ENCODE assay signal across 1 cellular context in genomic region chr14:95040723-95041476, GRCh38.
TF ChIP-seq lines count a peak whose summit lies in the region.

No MANE protein-coding gene starts in this region.

TF ChIP-seq in IMR-90, 13 proteins besides CTCF, POLR2A, EP300 and RAD21 (continued from another document):
- TF ChIP-seq BHLHE40 (IDR thresholded peaks at IDR 0.05; ENCODE audit: low read depth, low read length) (no peak), CEBPB (IDR thresholded peaks at IDR 0.05; ENCODE audit: low read depth, low read length) (no peak), USF2 (IDR thresholded peaks at IDR 0.05; ENCODE audit: low read depth, low read length) (no peak), RCOR1 (IDR thresholded peaks at IDR 0.05; ENCODE audit: insufficient replicate concordance, low read length) (no peak), MXI1 (IDR thresholded peaks at IDR 0.05; ENCODE audit: borderline replicate concordance, low read depth, low read length) (no peak), MAFK (IDR thresholded peaks at IDR 0.05; ENCODE audit: low read depth, low read length) (no peak), ELK1 (IDR thresholded peaks at IDR 0.05; ENCODE audit: borderline replicate concordance, low read depth, low read length) (no peak), CHD1 (IDR thresholded peaks at IDR 0.05; ENCODE audit: low read depth, low read length) (no peak), FOS (IDR thresholded peaks at IDR 0.05; ENCODE audit: low read depth, low read length) (no peak), NFE2L2 (IDR thresholded peaks at IDR 0.05; ENCODE audit: low read depth, low read length) (no peak), RFX5 (IDR thresholded peaks at IDR 0.05; ENCODE audit: low read depth, low read length) (no peak)
